In the genomic region with DNA sequence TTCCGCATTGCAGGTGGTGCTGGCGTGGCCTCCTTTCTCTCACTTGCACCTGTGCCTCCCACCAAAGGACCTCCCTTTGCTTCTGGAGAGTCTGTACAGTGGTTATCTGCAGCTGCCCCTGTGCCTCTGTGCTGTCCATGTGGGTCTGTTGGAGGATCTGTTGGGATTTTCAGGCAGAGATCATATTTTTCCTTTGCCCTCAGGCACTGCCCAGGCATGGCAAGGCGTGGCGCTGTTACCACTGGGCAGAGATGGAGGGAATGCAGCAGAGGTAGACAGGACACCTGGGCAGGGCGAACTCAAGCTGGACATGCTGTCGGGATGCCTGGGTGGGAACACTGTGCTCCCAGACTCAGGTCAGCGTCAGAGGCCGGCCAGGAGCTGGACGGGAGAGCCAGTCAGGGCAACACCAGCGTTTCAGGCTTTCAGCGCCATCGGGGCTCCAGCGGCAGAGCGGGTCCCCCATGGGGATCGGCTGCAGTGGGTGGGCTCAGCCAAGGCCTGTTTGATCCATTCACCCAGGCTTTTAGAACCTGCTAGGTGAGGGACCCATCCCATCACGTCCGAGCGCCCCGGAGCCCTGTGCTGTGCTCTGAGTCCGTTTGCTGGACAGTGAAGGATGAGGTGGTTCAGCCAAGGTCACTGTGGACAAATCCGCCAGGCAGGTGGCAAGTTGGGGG, we compare ENCODE assay signal across 29 cellular contexts.
"Had no signal": no experiment of that assay in that cellular context is flagged by ENCODE, and none has a peak within 500 bp of the region (broad histone marks: within the 10 kb centered on the region; RNA-seq: fewer than 3 reads in every experiment).

No MANE protein-coding gene starts in this region.

- DNase-seq: dermis blood vessel endothelial cell; effector memory CD4-positive, alpha-beta T cell; erythroblast; esophagus squamous epithelium; foreskin melanocyte; glutamatergic neuron; heart right ventricle; hippocampal formation; kidney glomerular epithelial cell; left ventricle myocardium superior; naive thymus-derived CD4-positive, alpha-beta T cell; nucleus accumbens; stimulated activated CD4-positive, alpha-beta T cell treated with anti-CD3 and anti-CD28 coated beads, Interleukin-2, amount 100 ng/mL, for 24 hours; stimulated activated CD4-positive, alpha-beta T cell treated with anti-CD3 and anti-CD28 coated beads, Interleukin-4, amount 100 ng/mL, for 24 hours; stimulated activated naive CD4-positive, alpha-beta T cell treated with Interleukin-2 at 50 U/mL for 16 hours; stomach; thyroid gland; trophoblast cell had no signal

- H3K4me1 Mint-ChIP-seq: memory B cell; nephron; stimulated activated effector memory CD8-positive, alpha-beta T cell treated with anti-CD3 and anti-CD28 coated beads, Interleukin-12 subunit alpha, Interleukin-12 subunit beta, amount 100 ng/mL, for 72 hours had no signal

- H3K36me3 Mint-ChIP-seq: memory B cell; mesothelial cell of epicardium; naive thymus-derived CD4-positive, alpha-beta T cell; neural progenitor cell; stimulated activated effector memory CD8-positive, alpha-beta T cell treated with anti-CD3 and anti-CD28 coated beads, Interleukin-12 subunit alpha, Interleukin-12 subunit beta, amount 100 ng/mL, for 72 hours had no signal

- H3K27ac ChIP-seq: coronary artery, esophagus squamous epithelium, heart right ventricle, neural progenitor cell, parathyroid adenoma, prostate gland, right atrium auricular region, stomach, thyroid gland had no signal

- H3K9ac ChIP-seq: neural progenitor cell, parathyroid adenoma had no signal

- H3K4me2 ChIP-seq: neural progenitor cell had no signal

- H3K9me3 ChIP-seq: esophagus squamous epithelium, heart right ventricle, prostate gland, right atrium auricular region, stomach, thyroid gland had no signal

- ATAC-seq: heart right ventricle; left ventricle myocardium superior; naive thymus-derived CD4-positive, alpha-beta T cell; sciatic nerve had no signal

- H3K4me3 Mint-ChIP-seq: memory B cell; mesothelial cell of epicardium; naive thymus-derived CD4-positive, alpha-beta T cell; nephron; neural progenitor cell; stimulated activated effector memory CD8-positive, alpha-beta T cell treated with anti-CD3 and anti-CD28 coated beads, Interleukin-12 subunit alpha, Interleukin-12 subunit beta, amount 100 ng/mL, for 72 hours had no signal

- H3K4me3 ChIP-seq: coronary artery, esophagus squamous epithelium, heart right ventricle, lung, neural progenitor cell, prostate gland, right atrium auricular region, stomach, thyroid gland had no signal

- H3K27ac Mint-ChIP-seq: memory B cell; mesothelial cell of epicardium; nephron; neural progenitor cell; stimulated activated effector memory CD8-positive, alpha-beta T cell treated with anti-CD3 and anti-CD28 coated beads, Interleukin-12 subunit alpha, Interleukin-12 subunit beta, amount 100 ng/mL, for 72 hours had no signal

- H3K36me3 ChIP-seq: esophagus squamous epithelium, heart right ventricle, neural progenitor cell, prostate gland, right atrium auricular region, stomach, thyroid gland had no signal

- H2AFZ ChIP-seq: neural progenitor cell, parathyroid adenoma had no signal

- H3K9me3 Mint-ChIP-seq: mesothelial cell of epicardium; nephron; neural progenitor cell; stimulated activated effector memory CD8-positive, alpha-beta T cell treated with anti-CD3 and anti-CD28 coated beads, Interleukin-12 subunit alpha, Interleukin-12 subunit beta, amount 100 ng/mL, for 72 hours had no signal

- H3K4me1 ChIP-seq: esophagus squamous epithelium, heart right ventricle, neural progenitor cell, parathyroid adenoma, prostate gland, right atrium auricular region, stomach, thyroid gland had no signal

- H3K27me3 ChIP-seq: neural progenitor cell, right atrium auricular region, thyroid gland had no signal
